ENCODE assay signal across 8 cellular contexts in the genomic region with DNA sequence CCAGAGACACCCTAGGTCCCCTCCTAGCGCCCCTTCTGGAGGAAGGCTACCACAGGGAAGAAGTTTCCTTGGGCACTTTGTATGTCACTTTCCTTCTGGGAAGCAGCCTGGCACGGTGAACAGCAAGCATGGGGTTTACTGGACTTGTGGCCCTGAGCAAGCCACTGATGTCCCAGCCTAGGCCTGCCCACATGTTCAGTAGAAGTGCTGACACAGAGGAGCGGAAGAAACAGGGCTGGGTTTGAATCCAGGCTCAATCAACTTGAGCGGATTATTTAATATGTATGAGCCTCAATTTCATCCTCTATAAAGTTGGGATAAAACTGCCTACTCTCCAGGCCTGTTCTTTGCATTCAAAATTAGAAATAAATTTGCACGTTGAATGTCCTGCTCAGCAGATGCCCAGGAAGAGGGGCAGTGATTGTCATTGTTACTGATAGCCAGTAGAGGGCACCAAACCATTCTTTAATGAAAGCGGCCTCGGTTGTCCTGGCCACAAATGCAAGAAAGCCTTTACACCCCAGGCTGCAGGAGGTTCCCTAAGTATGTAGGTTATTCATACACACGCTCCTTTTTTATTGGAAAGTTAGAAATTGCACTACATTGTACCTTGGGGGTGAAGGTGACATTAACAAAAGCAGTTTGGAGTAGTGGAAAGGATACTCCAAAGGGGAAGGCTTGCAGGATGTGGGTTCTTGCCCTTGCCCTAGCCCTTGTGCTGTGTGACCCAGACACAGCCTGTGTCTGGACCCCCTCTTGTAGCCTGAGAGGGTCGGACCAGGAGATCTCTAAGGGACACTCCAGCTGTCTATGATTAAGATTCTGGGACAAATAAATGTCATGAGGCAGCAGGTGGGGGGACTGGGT. TPM values are rescaled to one million over a fixed set of nuclear protein-coding genes. Genes with fewer than 3 reads are reported as not detected.
DNase-seq lines count a peak whose midpoint lies in the region; ATAC-seq and TF ChIP-seq lines count a peak whose summit lies in the region.

No MANE protein-coding gene starts in this region.

- ATAC-seq in HG03342 (IDR thresholded peaks at IDR 0.05; ENCODE audit: unreplicated experiment) (peak; percentile 72), memory B cell (ENCODE audit: low read depth) (peak; percentile 90)
- peak; percentile 85 for ATAC-seq in effector memory CD8-positive, alpha-beta T cell (replicated peaks)

- peaks cover 6% of the 10 kb centered on the region for H3K4me1 ChIP-seq in suprapubic skin

- peak; percentile 74 to 80 for TF ChIP-seq CTCF in suprapubic skin (IDR thresholded peaks at IDR 0.05)

- H3K4me1 Mint-ChIP-seq in activated CD4-positive, alpha-beta T cell treated with anti-CD3 and anti-CD28 coated beads, Interleukin-2, amount 10 ng/mL, durations not matched to agents 24 days and 14 days: peaks cover 27% of the 10 kb centered on the region
- H3K4me1 Mint-ChIP-seq in effector memory CD8-positive, alpha-beta T cell (ENCODE audit: low read depth in 2 of 2): peaks cover 21 to 26% of the 10 kb centered on the region in 2 donors
- H3K4me1 Mint-ChIP-seq in memory B cell: peaks cover 2% of the 10 kb centered on the region

- peak; percentile 65 for DNase-seq in activated CD8-positive, alpha-beta memory T cell treated with anti-CD3 and anti-CD28 coated beads for 24 hours
- no peak for DNase-seq in activated CD8-positive, alpha-beta memory T cell treated with anti-CD3 and anti-CD28 coated beads, Interleukin-2, amount 50 U/mL, for 48 hours
- peak; percentile 87 for DNase-seq in NCI-H510A treated with DMSO at 0.1 percent for 48 hours (lab: John Stamatoyannopoulos, UW)
- peak; percentile 87 for DNase-seq in activated CD4-positive, alpha-beta T cell treated with anti-CD3 and anti-CD28 coated beads, Interleukin-2, amount 10 ng/mL, durations not matched to agents 24 days and 14 days
- peak; percentile 39 to 44 (median 43) for DNase-seq in effector memory CD8-positive, alpha-beta T cell
- DNase-seq in memory B cell (ENCODE audit: low spot score in 2 of 2): peak; percentile 34 to 59
- DNase-seq in suprapubic skin (ENCODE audit: low spot score in 2 of 2): no peak

- H3K4me3 ChIP-seq in suprapubic skin: no peak overlapping the region

- H3K27me3 ChIP-seq in suprapubic skin: peaks cover 7% of the 10 kb centered on the region

- TF ChIP-seq EP300 in suprapubic skin (IDR thresholded peaks at IDR 0.05): no peak

- no peak overlapping the region for H3K27ac Mint-ChIP-seq in activated CD4-positive, alpha-beta T cell treated with anti-CD3 and anti-CD28 coated beads, Interleukin-2, amount 10 ng/mL, durations not matched to agents 24 days and 14 days
- no peak overlapping the region for H3K27ac Mint-ChIP-seq in effector memory CD8-positive, alpha-beta T cell
- H3K27ac Mint-ChIP-seq in memory B cell: no peak overlapping the region

- no peaks in the 10 kb centered on the region for H3K9me3 ChIP-seq in suprapubic skin

- intact Hi-C loops in activated CD4-positive, alpha-beta T cell treated with anti-CD3 and anti-CD28 coated beads, Interleukin-2, amount 10 ng/mL, durations not matched to agents 24 days and 14 days (cut with micrococcal nuclease): loop anchor here (1.0 to 5.0 kb wide), 6 partner anchors 92 to 552 kb away; a partner anchor contains a TSS

- 25% methylated on average over 9 of the region's 9 CpGs for WGBS in suprapubic skin

- H3K36me3 Mint-ChIP-seq in activated CD4-positive, alpha-beta T cell treated with anti-CD3 and anti-CD28 coated beads, Interleukin-2, amount 10 ng/mL, durations not matched to agents 24 days and 14 days (ENCODE audit: low read depth): no peaks in the 10 kb centered on the region
- no peaks in the 10 kb centered on the region for H3K36me3 Mint-ChIP-seq in effector memory CD8-positive, alpha-beta T cell (ENCODE audit: insufficient read depth)
- H3K36me3 Mint-ChIP-seq in memory B cell: no peaks in the 10 kb centered on the region

- TF ChIP-seq POLR2A in suprapubic skin (IDR thresholded peaks at IDR 0.05): no peak

- H3K27me3 Mint-ChIP-seq in activated CD4-positive, alpha-beta T cell treated with anti-CD3 and anti-CD28 coated beads, Interleukin-2, amount 10 ng/mL, durations not matched to agents 24 days and 14 days: peaks cover 26% of the 10 kb centered on the region
- peaks cover 25 to 36% of the 10 kb centered on the region in 2 donors for H3K27me3 Mint-ChIP-seq in effector memory CD8-positive, alpha-beta T cell
- H3K27me3 Mint-ChIP-seq in memory B cell: peaks cover 10% of the 10 kb centered on the region

- peak overlapping the region; percentile 31 for H3K4me3 Mint-ChIP-seq in activated CD4-positive, alpha-beta T cell treated with anti-CD3 and anti-CD28 coated beads, Interleukin-2, amount 10 ng/mL, durations not matched to agents 24 days and 14 days
- peak overlapping the region in 1 of 2 donors; percentile 68 for H3K4me3 Mint-ChIP-seq in effector memory CD8-positive, alpha-beta T cell
- H3K4me3 Mint-ChIP-seq in memory B cell: no peak overlapping the region

- H3K36me3 ChIP-seq in suprapubic skin: no peaks in the 10 kb centered on the region

- H3K9me3 Mint-ChIP-seq in activated CD4-positive, alpha-beta T cell treated with anti-CD3 and anti-CD28 coated beads, Interleukin-2, amount 10 ng/mL, durations not matched to agents 24 days and 14 days: no peaks in the 10 kb centered on the region
- no peaks in the 10 kb centered on the region for H3K9me3 Mint-ChIP-seq in effector memory CD8-positive, alpha-beta T cell
- no peaks in the 10 kb centered on the region for H3K9me3 Mint-ChIP-seq in memory B cell

- no peak overlapping the region for H3K27ac ChIP-seq in suprapubic skin

RNA-seq across cellular contexts. Expression of a gene that starts 13.4 kb away (rescaled TPM):
- total RNA-seq in activated CD4-positive, alpha-beta T cell treated with anti-CD3 and anti-CD28 coated beads, Interleukin-2, amount 10 ng/mL, durations not matched to agents 24 days and 14 days: 8.9 and 12.0 TPM in 2 replicates
- total RNA-seq in suprapubic skin: 10 to 100 TPM in 3 of 4 donors, 1 to 10 TPM in 1; 8.2 to 21.1 (median 15.0) TPM

Comparison
In these comparisons a context has a peak if more than half of its experiments do, and no peak if none do; other contexts are left out.
1. DNase-seq: peak in activated CD8-positive, alpha-beta memory T cell treated with anti-CD3 and anti-CD28 coated beads for 24 hours (single experiment), NCI-H510A treated with DMSO at 0.1 percent for 48 hours (single experiment), activated CD4-positive, alpha-beta T cell treated with anti-CD3 and anti-CD28 coated beads, Interleukin-2, amount 10 ng/mL, durations not matched to agents 24 days and 14 days (single experiment), effector memory CD8-positive, alpha-beta T cell (3 of 3) and memory B cell (2 of 2); none in activated CD8-positive, alpha-beta memory T cell treated with anti-CD3 and anti-CD28 coated beads, Interleukin-2, amount 50 U/mL, for 48 hours (single experiment) and suprapubic skin (0 of 2).
2. Peak in every context shown above with its lines, with median percentiles within 50 percentile points of each other: ATAC-seq.